ENCODE assay signal across 12 cellular contexts in the genomic region with DNA sequence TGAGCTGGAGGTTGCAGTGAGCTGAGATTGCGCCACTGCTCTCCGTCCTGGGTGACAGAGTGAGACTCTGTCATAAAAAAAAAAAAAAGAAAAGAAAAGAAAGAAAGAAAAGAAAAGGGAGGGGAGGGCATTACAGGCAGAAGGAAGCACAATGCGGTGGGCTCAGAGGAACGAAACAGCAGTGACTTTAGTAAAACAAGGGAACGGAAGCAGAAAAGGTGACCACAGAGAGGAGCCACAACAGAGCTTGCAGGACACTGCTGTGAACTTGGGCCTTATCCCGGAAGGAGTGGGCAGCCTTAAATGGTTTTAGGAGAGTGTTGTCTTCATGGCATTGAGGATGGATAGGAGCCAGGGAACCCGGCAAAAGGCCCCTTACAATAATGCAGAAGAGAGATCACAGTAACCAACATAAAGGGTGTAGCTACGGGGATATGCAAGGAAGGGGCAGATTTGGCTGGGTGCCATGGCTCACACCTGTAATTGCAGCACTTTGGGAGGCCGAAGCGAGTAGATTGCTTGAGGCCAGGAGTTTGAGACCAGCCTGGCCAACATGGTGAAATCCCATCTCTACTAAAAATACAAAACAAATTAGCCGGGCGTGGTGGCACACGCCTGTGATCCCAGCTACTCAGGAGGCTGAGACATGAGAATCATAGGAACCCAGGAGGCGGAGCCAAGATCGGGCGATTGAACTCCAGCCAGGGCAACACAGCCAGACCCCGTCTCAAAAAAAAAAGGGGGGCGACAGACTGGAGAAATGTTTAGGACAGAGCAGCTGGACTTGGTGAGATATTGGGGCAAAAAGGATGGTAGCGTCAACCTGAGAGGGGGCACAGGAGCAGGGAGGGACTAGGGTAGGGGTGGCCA.
DNase-seq lines count a peak whose midpoint lies in the region; TF ChIP-seq lines count a peak whose summit lies in the region.
"Had no signal": no experiment of that assay in that cellular context is flagged by ENCODE, and none has a peak within 500 bp of the region (broad histone marks: within the 10 kb centered on the region; RNA-seq: fewer than 3 reads in every experiment).

No MANE protein-coding gene starts in this region.

- H3K27me3 ChIP-seq in DOHH2 (ENCODE audit: control insufficient read depth, low read length) (no peaks in the 10 kb centered on the region), OCI-LY1 (ENCODE audit: insufficient read depth, low read length) (no peaks in the 10 kb centered on the region)

- TF ChIP-seq CTCF in DOHH2 (IDR thresholded peaks at IDR 0.05; ENCODE audit: low read depth, low read length, poor library complexity, severe bottlenecking): no peak
- TF ChIP-seq CTCF in OCI-LY1 (IDR thresholded peaks at IDR 0.05; ENCODE audit: low read length): no peak
- TF ChIP-seq CTCF in brain (conservative IDR thresholded peaks at IDR 0.05): no peak
- TF ChIP-seq CTCF in osteocyte (IDR thresholded peaks at IDR 0.05): no peak

- H3K9me2 ChIP-seq in DOHH2 (replicated peaks; ENCODE audit: control insufficient read depth, low read length) (no peaks in the 10 kb centered on the region), OCI-LY1 (ENCODE audit: low read depth, low read length) (no peaks in the 10 kb centered on the region)

- H3K4me3 Mint-ChIP-seq in brain (peak overlapping the region; percentile 22 to 76 (median 41)), osteocyte (ENCODE audit: unreplicated experiment) (peak overlapping the region; percentile 16)
- H3K4me3 Mint-ChIP-seq: HFFc6 had no signal

- H3K27ac Mint-ChIP-seq in brain: peak overlapping the region in 4 of 5 experiments; percentile 54 to 98 (median 76)
- H3K27ac Mint-ChIP-seq in osteocyte (ENCODE audit: unreplicated experiment): no peak overlapping the region
- H3K27ac Mint-ChIP-seq: HFFc6 had no signal

- peaks cover 14% of the 10 kb centered on the region for H3F3A ChIP-seq in DOHH2 (ENCODE audit: control insufficient read depth, insufficient read depth)
- H3F3A ChIP-seq in OCI-LY1 (ENCODE audit: insufficient read depth, low read length): no peaks in the 10 kb centered on the region

- peaks cover 49% of the 10 kb centered on the region for H3K4me1 ChIP-seq in DOHH2 (ENCODE audit: control insufficient read depth, low read length)
- peaks cover 32% of the 10 kb centered on the region for H3K4me1 ChIP-seq in OCI-LY1 (ENCODE audit: insufficient read depth, low read length, severe bottlenecking)

- H3K9me3 Mint-ChIP-seq in brain: peaks cover 0 to 11% (median 0%) of the 10 kb centered on the region in 5 experiments
- no peaks in the 10 kb centered on the region for H3K9me3 Mint-ChIP-seq in osteocyte (ENCODE audit: unreplicated experiment)
- H3K9me3 Mint-ChIP-seq: HFFc6 had no signal

- no peak overlapping the region for H3K9ac ChIP-seq in OCI-LY1 (ENCODE audit: low read length)

- no peak overlapping the region for H3K27ac ChIP-seq in DOHH2 (ENCODE audit: low read depth, low read length)
- H3K27ac ChIP-seq in OCI-LY1 (ENCODE audit: low read depth, low read length, poor library complexity, severe bottlenecking): peak overlapping the region; percentile 68

- H3K36me3 Mint-ChIP-seq in brain (no peaks in the 10 kb centered on the region), osteocyte (ENCODE audit: unreplicated experiment) (no peaks in the 10 kb centered on the region)

- DNase-seq in osteocyte (ENCODE audit: extremely low spot score, unreplicated experiment) (peak; percentile 67), COR-L47 (lab: John Stamatoyannopoulos, UW) (no peak), SIG-M5 (lab: John Stamatoyannopoulos, UW) (no peak)
- DNase-seq in stimulated activated naive CD4-positive, alpha-beta T cell treated with Interleukin-2 at 50 U/mL for 16 hours (lab: John Stamatoyannopoulos, UW): no peak
- DNase-seq: activated CD8-positive, alpha-beta memory T cell treated with anti-CD3 and anti-CD28 coated beads, Interleukin-2, amount 50 U/mL, for 4 hours; HFFc6; kidney glomerular epithelial cell; NCI-H1105; NCI-H446 treated with DMSO at 0.1 percent for 48 hours had no signal

- H3K4me3 ChIP-seq in DOHH2 (ENCODE audit: low read length): no peak overlapping the region; the same call in 1 of the 2 replicates
- H3K4me3 ChIP-seq in OCI-LY1 (ENCODE audit: low read depth, low read length, poor library complexity, severe bottlenecking): no peak overlapping the region

- H3K9me3 ChIP-seq in DOHH2 (ENCODE audit: control insufficient read depth, insufficient read depth, low read length) (no peaks in the 10 kb centered on the region), OCI-LY1 (ENCODE audit: low read length) (no peaks in the 10 kb centered on the region)

- no peaks in the 10 kb centered on the region for H3K36me3 ChIP-seq in DOHH2 (ENCODE audit: control insufficient read depth, low read length)
- no peaks in the 10 kb centered on the region for H3K36me3 ChIP-seq in OCI-LY1 (ENCODE audit: insufficient read depth, low read length)

- H2AFZ ChIP-seq in OCI-LY1 (ENCODE audit: low read length): no peak overlapping the region

- H3K27me3 Mint-ChIP-seq in brain: peaks cover 37% of the 10 kb centered on the region
- H3K27me3 Mint-ChIP-seq in osteocyte (ENCODE audit: unreplicated experiment): peaks cover 21% of the 10 kb centered on the region

- H3K79me2 ChIP-seq in DOHH2 (ENCODE audit: control insufficient read depth, low read length): no peaks in the 10 kb centered on the region
- H3K79me2 ChIP-seq in OCI-LY1 (ENCODE audit: insufficient read depth, low read length): no peaks in the 10 kb centered on the region

- peak overlapping the region; percentile 84; the same call in 1 of the 2 replicates for H3K4me2 ChIP-seq in DOHH2 (ENCODE audit: low read length)
- no peak overlapping the region for H3K4me2 ChIP-seq in OCI-LY1 (ENCODE audit: low read length)

- H4K20me1 ChIP-seq in DOHH2 (ENCODE audit: control insufficient read depth, insufficient read depth, low read depth, low read length) (no peaks in the 10 kb centered on the region), OCI-LY1 (ENCODE audit: insufficient read depth, low read length) (no peaks in the 10 kb centered on the region)

- H3K4me1 Mint-ChIP-seq in brain: peaks cover 54% of the 10 kb centered on the region
- peaks cover 20% of the 10 kb centered on the region for H3K4me1 Mint-ChIP-seq in osteocyte (ENCODE audit: unreplicated experiment)
